Comparison of ENCODE assay signal across 27 cellular contexts in the genomic region with DNA sequence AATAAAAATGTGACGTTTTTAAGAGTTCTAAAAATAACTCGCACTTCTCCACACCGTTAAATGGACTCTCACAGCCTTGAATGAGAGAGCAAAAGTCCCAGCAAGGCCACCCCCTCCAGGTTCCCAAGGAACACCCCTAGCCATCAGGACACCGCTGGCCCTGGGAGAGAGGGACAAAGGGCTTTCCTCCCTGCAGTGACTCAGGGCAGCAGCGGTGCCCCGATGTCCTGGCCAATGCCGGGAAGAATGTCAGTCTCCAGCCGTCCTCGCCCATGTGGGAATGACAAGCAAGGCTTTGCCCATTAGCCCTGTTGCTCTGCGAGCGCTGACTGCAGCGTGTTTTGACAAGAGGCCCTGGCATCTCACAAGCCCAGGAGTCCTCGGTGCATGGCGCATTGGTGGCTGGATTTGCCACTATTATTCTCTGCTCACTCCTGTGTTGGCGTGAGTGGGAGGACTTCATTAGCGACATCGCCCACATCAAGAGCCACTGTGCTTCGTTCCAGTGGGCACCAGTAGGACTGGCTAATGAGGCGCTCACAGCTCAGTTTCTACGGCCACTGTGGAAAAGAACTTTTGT.
DNase-seq lines count a peak whose midpoint lies in the region; ATAC-seq, FAIRE-seq and TF ChIP-seq lines count a peak whose summit lies in the region.
"Had no signal": no experiment of that assay in that cellular context is flagged by ENCODE, and none has a peak within 500 bp of the region (broad histone marks: within the 10 kb centered on the region; RNA-seq: fewer than 3 reads in every experiment).

No MANE protein-coding gene starts in this region.

- no peak overlapping the region for H3K9ac ChIP-seq in kidney (ENCODE audit: low read length in 2 of 2)
- H3K9ac ChIP-seq in PC-3 (ENCODE audit: low read length) = no peak overlapping the region
- H3K9ac ChIP-seq: SK-N-SH had no signal

- BruUV-seq in PC-3 (replicated peaks; lab: Mats Ljungman, UMichigan) = no TSS peak

- H3K4me2 ChIP-seq in PC-3 (ENCODE audit: low read length) = no peak overlapping the region
- H3K4me2 ChIP-seq: A549, SK-N-SH had no signal

- H3K27ac ChIP-seq in HEK293 (ENCODE audit: extremely low read depth, low read depth, low read length) = no peak overlapping the region
- peak overlapping the region; percentile 79 for H3K27ac ChIP-seq in VCaP
- no peak overlapping the region for H3K27ac ChIP-seq in kidney (ENCODE audit: low read depth in 2 of 2, low read length in 2 of 2)
- H3K27ac ChIP-seq in spleen = no peak overlapping the region
- no peak overlapping the region for H3K27ac ChIP-seq in PC-3 (ENCODE audit: low read length)
- H3K27ac ChIP-seq: A549 had no signal

- H3K4me1 ChIP-seq in HEK293 (ENCODE audit: control insufficient read depth, insufficient read depth, low read length) = no peaks in the 10 kb centered on the region
- H3K4me1 ChIP-seq in kidney (ENCODE audit: control insufficient read depth in 1 of 2, insufficient read depth in 1 of 2, low read depth in 1 of 2, low read length in 2 of 2) = no peaks in the 10 kb centered on the region
- H3K4me1 ChIP-seq in spleen = no peaks in the 10 kb centered on the region
- no peaks in the 10 kb centered on the region for H3K4me1 ChIP-seq in PC-3 (ENCODE audit: insufficient read depth, low read length)
- H3K4me1 ChIP-seq: A549 had no signal

- no peaks in the 10 kb centered on the region for H3F3A ChIP-seq in PC-3 (ENCODE audit: low read length, unreplicated experiment)

- DNase-seq in kidney = peak; percentile 24
- DNase-seq in spleen = peak; percentile 40
- DNase-seq in PC-3 = no peak
- DNase-seq in NCI-H2227 treated with DMSO at 0.1 percent for 48 hours (lab: John Stamatoyannopoulos, UW) = no peak
- DNase-seq: C1 segment of cervical spinal cord, DMS 273 treated with DMSO at 0.1 percent for 48 hours, DMS79, EL, GDM1, KBM-7, MV-4-11, NCI-H1105, NCI-H1436 treated with DMSO at 0.1 percent for 48 hours, NCI-H187 treated with DMSO at 0.1 percent for 48 hours, NCI-H2107, NCI-H446, NCI-H524 treated with DMSO at 0.1 percent for 48 hours, NCI-H774, SIG-M5, SK-N-SH, SW 1271 had no signal

- H3K9me2 ChIP-seq in PC-3 (replicated peaks; ENCODE audit: low read length) = no peaks in the 10 kb centered on the region
- H3K9me2 ChIP-seq: SK-N-SH had no signal

- H3K79me2 ChIP-seq in PC-3 (ENCODE audit: low read length) = no peaks in the 10 kb centered on the region

- intact Hi-C loops in kidney (cut with DNase I) = no loop called here
- intact Hi-C loops in spleen (cut with DNase I; ENCODE audit: low total_unique reads) = no loop called here
- intact Hi-C loops in PC-3 (cut with micrococcal nuclease) = no loop called here

- CTCF ChIA-PET in HEK293 (lab: Yijun Ruan, JAX) (no interaction called here), PC-3 (lab: Charles Lee) (no interaction called here)

- H3K9me3 ChIP-seq in HEK293 (ENCODE audit: control insufficient read depth, insufficient read depth, low read depth, low read length) = no peaks in the 10 kb centered on the region
- no peaks in the 10 kb centered on the region for H3K9me3 ChIP-seq in kidney (ENCODE audit: control insufficient read depth in 1 of 2, low read length in 2 of 2)
- peaks cover 0 to 16% (median 0%) of the 10 kb centered on the region in 8 donors for H3K9me3 ChIP-seq in spleen
- no peaks in the 10 kb centered on the region for H3K9me3 ChIP-seq in PC-3 (ENCODE audit: low read length)
- H3K9me3 ChIP-seq: A549, SK-N-SH had no signal

- WGBS in spleen, 5 donors = 81 to 85% (median 82%) methylated on average over 20 of the region's 20 CpGs

- H3K36me3 ChIP-seq in HEK293 (ENCODE audit: control insufficient read depth in 2 of 2, insufficient read depth in 1 of 2, low read length in 2 of 2) (no peaks in the 10 kb centered on the region), kidney (ENCODE audit: control insufficient read depth in 1 of 2, insufficient read depth in 2 of 2, low read length in 2 of 2) (no peaks in the 10 kb centered on the region), spleen (no peaks in the 10 kb centered on the region), PC-3 (ENCODE audit: low read depth, low read length) (no peaks in the 10 kb centered on the region)

- no peak for TF ChIP-seq POLR2A in spleen (IDR thresholded peaks at IDR 0.05)

- no peak overlapping the region for H2AFZ ChIP-seq in PC-3 (ENCODE audit: low read length)

- H3K27me3 ChIP-seq in spleen (replicated peaks in 1 of 7) (peaks cover 0 to 9% (median 0%) of the 10 kb centered on the region in 7 donors), PC-3 (ENCODE audit: low read length) (peaks cover 53% of the 10 kb centered on the region)

- POLR2A ChIA-PET in HEK293 (lab: Yijun Ruan, JAX) (no interaction called here), PC-3 (lab: Charles Lee; ENCODE audit: unreplicated experiment) (no interaction called here)

- H4K20me1 ChIP-seq in PC-3 (ENCODE audit: low read length) = no peaks in the 10 kb centered on the region

- H3K4me3 ChIP-seq in HEK293 (ENCODE audit: low read depth, low read length) = no peak overlapping the region
- no peak overlapping the region for H3K4me3 ChIP-seq in kidney (ENCODE audit: low read length in 2 of 2)
- H3K4me3 ChIP-seq in spleen = no peak overlapping the region
- H3K4me3 ChIP-seq in PC-3 (ENCODE audit: low read length) = no peak overlapping the region
- H3K4me3 ChIP-seq: A549 had no signal

- FAIRE-seq in kidney (lab: Jason Lieb, UNC) = no peak
- FAIRE-seq: A549, GM12891, H54 had no signal

- ATAC-seq in PC-3 (no peak), HG03432 (IDR thresholded peaks at IDR 0.05; ENCODE audit: unreplicated experiment) (no peak)
- ATAC-seq: A549 had no signal

- no peak for TF ChIP-seq CTCF in HEK293 (tag by site-specific recombination; IDR thresholded peaks at IDR 0.05)
- TF ChIP-seq CTCF in VCaP (conservative IDR thresholded peaks at IDR 0.05) = no peak
- TF ChIP-seq CTCF in kidney (IDR thresholded peaks at IDR 0.05; ENCODE audit: borderline replicate concordance, extremely low read depth, insufficient read depth) = no peak
- TF ChIP-seq CTCF in spleen (IDR thresholded peaks at IDR 0.05 in 8 of 11, conservative IDR thresholded peaks at IDR 0.05 in 3 of 11) = no peak
- TF ChIP-seq CTCF in PC-3 (conservative IDR thresholded peaks at IDR 0.05; ENCODE audit: low read depth, low read length) = no peak

TF ChIP-seq in HEK293, 187 proteins besides CTCF, POLR2A, EP300 and RAD21:
- TF ChIP-seq EGR2 (tag by site-specific recombination; IDR thresholded peaks at IDR 0.05; ENCODE audit: low read depth) = peak; percentile 44
- TF ChIP-seq ZFHX2 (tag by site-specific recombination; conservative IDR thresholded peaks at IDR 0.05) = peak; percentile 51
- TF ChIP-seq ZNF626 (tag by site-specific recombination; IDR thresholded peaks at IDR 0.05) = no peak

Comparison
In these comparisons a context has a peak if more than half of its experiments do, and no peak if none do; other contexts are left out.
1. DNase-seq: peak in kidney (single experiment) and spleen (single experiment); none in PC-3 (single experiment) and NCI-H2227 treated with DMSO at 0.1 percent for 48 hours (single experiment).